ENCODE assay signal across 8 cellular contexts in genomic region chr1:160031368-160032164, GRCh38. TPM values are rescaled to one million over a fixed set of nuclear protein-coding genes. Genes with fewer than 3 reads are reported as not detected.
DNase-seq lines count a peak whose midpoint lies in the region; ATAC-seq and TF ChIP-seq lines count a peak whose summit lies in the region.

TSS of gene PIGM (minus strand) at chr1:160031990. CDS start at chr1:160031739, 251 bp downstream.

- TF ChIP-seq CTCF in Loucy (conservative IDR thresholded peaks at IDR 0.05; ENCODE audit: low read length) (no peak), RWPE2 (IDR thresholded peaks at IDR 0.05; ENCODE audit: poor library complexity, severe bottlenecking) (no peak), fibroblast of pulmonary artery (IDR thresholded peaks at IDR 0.05; ENCODE audit: low read length, missing control alignments) (no peak), nephron (IDR thresholded peaks at IDR 0.05; ENCODE audit: unreplicated experiment in 3 of 3) (no peak)

- H3K9me2 ChIP-seq in Loucy (replicated peaks; ENCODE audit: low read depth, low read length): no peaks in the 10 kb centered on the region

- H4K20me1 ChIP-seq in Loucy (ENCODE audit: insufficient read depth, low read length, poor library complexity, severe bottlenecking): peaks cover 14% of the 10 kb centered on the region

- peak; percentile 97 for ATAC-seq in RWPE2 (ENCODE audit: low read depth)
- ATAC-seq in stimulated activated naive CD8-positive, alpha-beta T cell treated with anti-CD3 and anti-CD28 coated beads, Interleukin-15, Interleukin-2, amounts not matched to agents 100 U/mL and 50 U/mL, for 24 hours: peak; percentile 99

- H3K36me3 ChIP-seq in H7 (replicated peaks; ENCODE audit: control insufficient read depth, insufficient read depth, low read length) (no peaks in the 10 kb centered on the region), Loucy (ENCODE audit: insufficient read depth, low read length) (no peaks in the 10 kb centered on the region), RWPE2 (ENCODE audit: low read depth) (no peaks in the 10 kb centered on the region)

- DNase-seq in ELR (ENCODE audit: low read depth): peak; percentile 95
- peak; percentile 95 for DNase-seq in H7
- DNase-seq in RWPE2 (ENCODE audit: low spot score): peak; percentile 98
- peak; percentile 92 for DNase-seq in activated effector memory CD4-positive, alpha-beta T cell treated with Interleukin-2 at 50 U/mL for 16 hours
- peak; percentile 90 for DNase-seq in fibroblast of pulmonary artery (ENCODE audit: low read depth)
- DNase-seq in stimulated activated naive CD8-positive, alpha-beta T cell treated with anti-CD3 and anti-CD28 coated beads, Interleukin-15, Interleukin-2, amounts not matched to agents 100 U/mL and 50 U/mL, for 24 hours: peak; percentile 96

- H3K27ac Mint-ChIP-seq in nephron: peak within 1 kb of the TSS; percentile 72 to 96 (median 95)

- peaks cover 31% of the 10 kb centered on the region for H3K79me2 ChIP-seq in Loucy (ENCODE audit: insufficient read depth, low read length)

- H3K36me3 Mint-ChIP-seq in nephron (ENCODE audit: low read depth): peaks cover 3% of the 10 kb centered on the region

- peak within 1 kb of the TSS; percentile 84 for H3K4me2 ChIP-seq in Loucy (ENCODE audit: low read depth, low read length, poor library complexity, severe bottlenecking)

- H3K9me3 Mint-ChIP-seq in nephron: no peaks in the 10 kb centered on the region

- peak within 1 kb of the TSS; percentile 91 for H3K4me3 ChIP-seq in H7 (ENCODE audit: insufficient read depth, low read depth, low read length)
- H3K4me3 ChIP-seq in Loucy (ENCODE audit: low read length, poor library complexity, severe bottlenecking): peak within 1 kb of the TSS; percentile 82
- H3K4me3 ChIP-seq in RWPE2 (ENCODE audit: severe bottlenecking): peak within 1 kb of the TSS; percentile 60
- H3K4me3 ChIP-seq in fibroblast of pulmonary artery (replicated peaks; ENCODE audit: low read depth, low read length): peak within 1 kb of the TSS; percentile 90

- H3K9me3 ChIP-seq in Loucy (ENCODE audit: insufficient read depth, low read depth, low read length) (no peaks in the 10 kb centered on the region), RWPE2 (ENCODE audit: severe bottlenecking) (no peaks in the 10 kb centered on the region)

- H3K4me1 Mint-ChIP-seq in nephron: peaks cover 23% of the 10 kb centered on the region

- H2AFZ ChIP-seq in Loucy (ENCODE audit: low read length): peak within 1 kb of the TSS; percentile 83

- H3K4me1 ChIP-seq in Loucy (ENCODE audit: insufficient read depth, low read length, poor library complexity, severe bottlenecking): peaks cover 34% of the 10 kb centered on the region
- H3K4me1 ChIP-seq in RWPE2 (ENCODE audit: insufficient read depth, poor library complexity, severe bottlenecking): peaks cover 5% of the 10 kb centered on the region

- peaks cover 19% of the 10 kb centered on the region for H3K27me3 Mint-ChIP-seq in nephron (ENCODE audit: low read depth)

- no peaks in the 10 kb centered on the region for H3F3A ChIP-seq in Loucy (ENCODE audit: low read depth)

- H3K27me3 ChIP-seq in H7 (ENCODE audit: control insufficient read depth, insufficient read depth, low read length): peaks cover 11% of the 10 kb centered on the region; the same call in 1 of the 2 replicates
- H3K27me3 ChIP-seq in Loucy (ENCODE audit: insufficient read depth, low read length, poor library complexity, severe bottlenecking): no peaks in the 10 kb centered on the region
- H3K27me3 ChIP-seq in RWPE2 (ENCODE audit: insufficient read depth, poor library complexity, severe bottlenecking): no peaks in the 10 kb centered on the region

- H3K27ac ChIP-seq in RWPE2 (ENCODE audit: poor library complexity, severe bottlenecking): peak within 1 kb of the TSS; percentile 23

- H3K9ac ChIP-seq in Loucy (ENCODE audit: low read depth, low read length, poor library complexity, severe bottlenecking): peak within 1 kb of the TSS; percentile 82

- H3K4me3 Mint-ChIP-seq in nephron: peak within 1 kb of the TSS; percentile 92 to 98 (median 92)

RNA-seq across cellular contexts. Expression of gene PIGM, which starts in this region (rescaled TPM):
- total RNA-seq in H7 (2014; rRNA removed; shearing (Covaris generic)): 2.6 and 3.0 TPM in 2 replicates

Comparison
In these comparisons a context has a peak if more than half of its experiments do, and no peak if none do; other contexts are left out.
1. Peak in every context shown above with its lines: DNase-seq, ATAC-seq, H3K4me3 ChIP-seq and H3K27ac ChIP-seq.